14 cellular contexts compared by ENCODE assay signal in the genomic region with DNA sequence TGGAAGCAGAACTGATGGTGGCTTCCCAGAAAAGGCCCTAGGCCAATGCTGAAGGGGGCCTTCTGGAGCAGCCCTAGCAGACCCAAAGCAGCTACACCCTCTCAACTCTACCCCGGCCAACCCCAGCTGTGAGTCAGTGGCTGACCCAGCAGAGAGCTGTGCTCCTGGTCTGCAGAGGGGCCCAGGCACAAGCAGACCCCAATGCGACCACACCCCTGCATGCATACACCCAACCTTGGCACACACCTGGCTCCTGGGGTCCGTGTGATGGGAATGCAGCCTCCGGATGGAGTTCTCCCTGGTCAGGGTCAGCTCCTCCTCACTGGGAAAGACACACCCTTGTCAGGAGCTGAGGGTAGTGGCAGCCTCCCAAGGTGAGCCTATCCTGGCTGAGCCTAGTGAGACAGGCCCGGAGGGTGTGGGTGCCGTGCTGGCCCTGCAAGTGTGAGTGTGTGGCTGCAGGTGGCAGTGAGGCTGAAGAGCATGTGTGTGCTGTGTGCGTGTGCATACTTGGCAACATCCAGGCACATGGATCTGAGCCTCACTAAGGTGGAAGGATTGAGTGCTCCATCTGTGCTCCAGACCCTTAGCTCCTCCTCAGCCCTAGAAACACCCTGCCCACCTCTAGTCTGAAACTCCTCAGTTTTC. TPM values are rescaled to one million over a fixed set of nuclear protein-coding genes. Genes with fewer than 3 reads are reported as not detected.
DNase-seq lines count a peak whose midpoint lies in the region; FAIRE-seq and TF ChIP-seq lines count a peak whose summit lies in the region.
"Had no signal": no experiment of that assay in that cellular context is flagged by ENCODE, and none has a peak within 500 bp of the region (broad histone marks: within the 10 kb centered on the region; RNA-seq: fewer than 3 reads in every experiment).

No MANE protein-coding gene starts in this region.

- H3K27ac ChIP-seq in Karpas-422 (ENCODE audit: low read length) (no peak overlapping the region), mammary epithelial cell (ENCODE audit: insufficient read depth, low read depth, low read length) (peak overlapping the region; percentile 86), small intestine (ENCODE audit: low read depth in 1 of 2, low read length in 1 of 2) (no peak overlapping the region)
- H3K27ac ChIP-seq: gastrocnemius medialis, thyroid gland had no signal

- H3K27ac Mint-ChIP-seq in CD14-positive monocyte: peak overlapping the region in 1 of 7 donors; percentile 76

- dilution Hi-C loops in mammary epithelial cell (cut with HindIII; ENCODE audit: low sequenced_read_pairs): no loop called here

- intact Hi-C loops in mammary epithelial cell (cut with micrococcal nuclease) (loop anchor here (1.0 to 2.0 kb wide), 2 partner anchors 42 to 65 kb away; no protein-coding TSS in a partner anchor), CD14-positive monocyte (cut with micrococcal nuclease) (loop anchor here in 1 of 2 donors (5.0 kb wide), 1 partner anchor 59 kb away; a partner anchor contains a TSS)

- H3K4me2 ChIP-seq in Karpas-422 (ENCODE audit: low read depth, low read length, poor library complexity, severe bottlenecking) (no peak overlapping the region), mammary epithelial cell (ENCODE audit: insufficient read depth, low read depth, low read length) (peak overlapping the region; percentile 85)

- TF ChIP-seq CTCF in mammary epithelial cell (conservative IDR thresholded peaks at IDR 0.05 in 1 of 2, IDR thresholded peaks at IDR 0.05 in 1 of 2; ENCODE audit: extremely low read depth in 1 of 2, insufficient read depth in 1 of 2, low read depth in 1 of 2, low read length in 2 of 2) (peak; percentile 10 to 59), CD14-positive monocyte (IDR thresholded peaks at IDR 0.05) (no peak)

- CTCF ChIA-PET in mammary epithelial cell (lab: Charles Lee; ENCODE audit: low non-redundant PET): no interaction called here

- H3K9me3 Mint-ChIP-seq in CD14-positive monocyte: peaks cover 0 to 2% (median 0%) of the 10 kb centered on the region in 7 donors

- H3K79me2 ChIP-seq in Karpas-422 (ENCODE audit: low read length) (peaks cover 14% of the 10 kb centered on the region), mammary epithelial cell (ENCODE audit: insufficient read depth, low read length) (no peaks in the 10 kb centered on the region)

- no peaks in the 10 kb centered on the region for H3K9me2 ChIP-seq in Karpas-422 (replicated peaks; ENCODE audit: insufficient read depth, low read length)

- H2AFZ ChIP-seq in Karpas-422 (ENCODE audit: low read length) (no peak overlapping the region), mammary epithelial cell (ENCODE audit: low read depth, low read length) (no peak overlapping the region)

- WGBS in mammary epithelial cell (ENCODE audit: low coverage, missing lambda C conversion rate): 36% methylated on average over 6 of the region's 7 CpGs
- WGBS in small intestine, 3 donors: 37 to 62% (median 48%) methylated on average over 7 of the region's 7 CpGs

- no TSS peak for BruUV-seq in mammary epithelial cell (replicated peaks; lab: Mats Ljungman, UMichigan)

- DNase-seq in Karpas-422 (peak; percentile 52), mammary epithelial cell (peak; percentile 73), small intestine (peak; percentile 64), CD14-positive monocyte (ENCODE audit: low spot score) (no peak), Kasumi-1 (lab: John Stamatoyannopoulos, UW) (no peak)
- no peak for DNase-seq in activated CD4-positive, CD25-positive, alpha-beta regulatory T cell treated with anti-CD3 and anti-CD28 coated beads, Interleukin-2, amount 50 U/mL, for 72 hours
- DNase-seq: amniotic stem cell; dermis blood vessel endothelial cell; gastrocnemius medialis; naive thymus-derived CD4-positive, alpha-beta T cell; NCI-H345; thyroid gland had no signal

- H4K20me1 ChIP-seq in Karpas-422 (ENCODE audit: insufficient read depth, low read depth, low read length): no peaks in the 10 kb centered on the region; the same call in 1 of the 2 replicates
- H4K20me1 ChIP-seq in mammary epithelial cell (ENCODE audit: insufficient read depth, low read length): no peaks in the 10 kb centered on the region

- no peak overlapping the region for H3K9ac ChIP-seq in Karpas-422 (ENCODE audit: low read length)
- H3K9ac ChIP-seq in mammary epithelial cell (ENCODE audit: insufficient read depth, low read length): no peak overlapping the region

- no peak overlapping the region for H3K4me3 Mint-ChIP-seq in CD14-positive monocyte
- H3K4me3 Mint-ChIP-seq: naive thymus-derived CD4-positive, alpha-beta T cell had no signal

- no peaks in the 10 kb centered on the region for H3K36me3 ChIP-seq in Karpas-422 (ENCODE audit: insufficient read depth, low read length)
- H3K36me3 ChIP-seq in mammary epithelial cell (ENCODE audit: insufficient read depth, low read length): no peaks in the 10 kb centered on the region
- no peaks in the 10 kb centered on the region for H3K36me3 ChIP-seq in small intestine (ENCODE audit: control insufficient read depth in 2 of 2, insufficient read depth in 2 of 2, low read length in 2 of 2)
- H3K36me3 ChIP-seq: gastrocnemius medialis, thyroid gland had no signal

- no peak overlapping the region for H3K4me3 ChIP-seq in Karpas-422 (ENCODE audit: low read length)
- peak overlapping the region in 1 of 3 experiments; percentile 52 for H3K4me3 ChIP-seq in mammary epithelial cell (replicated peaks in 1 of 3; ENCODE audit: insufficient read depth in 1 of 3, low read depth in 2 of 3, low read length in 3 of 3)
- H3K4me3 ChIP-seq in small intestine (ENCODE audit: low read depth in 1 of 2, low read length in 2 of 2): no peak overlapping the region
- H3K4me3 ChIP-seq: gastrocnemius medialis, thyroid gland had no signal

- H3K9me3 ChIP-seq in Karpas-422 (ENCODE audit: low read length): no peaks in the 10 kb centered on the region
- no peaks in the 10 kb centered on the region for H3K9me3 ChIP-seq in mammary epithelial cell (replicated peaks; ENCODE audit: insufficient read depth, low read length)
- no peaks in the 10 kb centered on the region for H3K9me3 ChIP-seq in small intestine (ENCODE audit: control insufficient read depth, low read depth)
- H3K9me3 ChIP-seq: Caco-2, gastrocnemius medialis, thyroid gland had no signal

- H3K27me3 ChIP-seq in Karpas-422 (ENCODE audit: low read length): no peaks in the 10 kb centered on the region
- no peaks in the 10 kb centered on the region for H3K27me3 ChIP-seq in mammary epithelial cell (ENCODE audit: insufficient read depth, low read length)
- no peaks in the 10 kb centered on the region for H3K27me3 ChIP-seq in small intestine (ENCODE audit: control insufficient read depth in 2 of 2, insufficient read depth in 2 of 2, low read length in 2 of 2)
- H3K27me3 ChIP-seq: gastrocnemius medialis, thyroid gland had no signal

- in situ Hi-C loops in mammary epithelial cell (cut with MboI; ENCODE audit: low sequenced_read_pairs in 2 of 2): no loop called here

- FAIRE-seq in small intestine (lab: Jason Lieb, UNC): no peak

- H3K4me1 Mint-ChIP-seq in CD14-positive monocyte: peaks cover 28% of the 10 kb centered on the region

- H3K4me1 ChIP-seq in Karpas-422 (ENCODE audit: low read length) (peaks cover 13% of the 10 kb centered on the region), mammary epithelial cell (ENCODE audit: insufficient read depth, low read length) (peaks cover 45% of the 10 kb centered on the region), small intestine (ENCODE audit: control insufficient read depth in 2 of 2, insufficient read depth in 1 of 2, low read depth in 1 of 2, low read length in 1 of 2) (no peaks in the 10 kb centered on the region)
- H3K4me1 ChIP-seq: Caco-2, gastrocnemius medialis, thyroid gland had no signal

- H3K27me3 Mint-ChIP-seq in CD14-positive monocyte (ENCODE audit: low read depth in 3 of 3): peaks cover 0 to 1% (median 0%) of the 10 kb centered on the region in 3 donors
- H3K27me3 Mint-ChIP-seq: naive thymus-derived CD4-positive, alpha-beta T cell had no signal

- H3K36me3 Mint-ChIP-seq in CD14-positive monocyte: no peaks in the 10 kb centered on the region

RNA-seq across cellular contexts. Expression of a gene that starts 3.9 kb away (rescaled TPM):
- total RNA-seq in Karpas-422 (2014; rRNA removed; shearing (Covaris generic); ENCODE audit: low replicate concordance): 36.5 and 59.6 TPM in 2 replicates
- under 1 TPM; 0.17 to 0.26 TPM for total RNA-seq in mammary epithelial cell
- polyA plus RNA-seq in mammary epithelial cell: 0.03 TPM
- not detected for polyA minus RNA-seq in mammary epithelial cell
- polyA plus RNA-seq in small intestine: 1 to 10 TPM; 2.2 to 5.8 (median 5.4) TPM
- polyA plus RNA-seq in CD14-positive monocyte: 100 to 1,000 TPM; 101 to 140 TPM
- total RNA-seq: Caco-2, dermis blood vessel endothelial cell had no signal

RNA-seq across cellular contexts. Expression of a gene that starts 15.8 kb away (rescaled TPM):
- total RNA-seq in Karpas-422 (2014; rRNA removed; shearing (Covaris generic); ENCODE audit: low replicate concordance): not detected in 2 replicates
- 10 to 100 TPM in 1 of 2 donors, 1 to 10 TPM in 1; 5.6 to 13.2 TPM for total RNA-seq in mammary epithelial cell
- 5.5 TPM for polyA plus RNA-seq in mammary epithelial cell
- 53.4 TPM for polyA minus RNA-seq in mammary epithelial cell
- polyA plus RNA-seq in small intestine: 1 to 10 TPM in 1 of 3 donors, under 1 TPM in 1, not detected in 1; 0.22 to 1.0 TPM
- polyA plus RNA-seq in CD14-positive monocyte: under 1 TPM in 1 of 2 donors, not detected in 1; 0.07 TPM
- total RNA-seq: gastrocnemius medialis; naive thymus-derived CD4-positive, alpha-beta T cell had no signal
- polyA plus RNA-seq: naive thymus-derived CD4-positive, alpha-beta T cell had no signal

RNA-seq across cellular contexts. Expression of a gene that starts 24.6 kb away (rescaled TPM):
- 6.1 and 11.0 TPM in 2 replicates for total RNA-seq in Karpas-422 (2014; rRNA removed; shearing (Covaris generic); ENCODE audit: low replicate concordance)
- total RNA-seq in mammary epithelial cell: 1 to 10 TPM; 3.0 to 3.8 TPM
- polyA plus RNA-seq in mammary epithelial cell: 1.7 TPM
- not detected for polyA minus RNA-seq in mammary epithelial cell
- polyA plus RNA-seq in small intestine: 1 to 10 TPM; 1.8 to 3.8 (median 2.2) TPM
- not detected for polyA plus RNA-seq in CD14-positive monocyte
- total RNA-seq: T-helper 2 cell treated with Interferon-gamma antibody and Interleukin-4, amounts not matched to agents 100 ng/mL and 5 ng/mL, for 36 hours had no signal

RNA-seq across cellular contexts. Expression of a gene that starts 27.8 kb away (rescaled TPM):
- 61.2 and 111 TPM in 2 replicates for total RNA-seq in Karpas-422 (2014; rRNA removed; shearing (Covaris generic); ENCODE audit: low replicate concordance)
- total RNA-seq in mammary epithelial cell: 10 to 100 TPM; 31.8 to 40.7 TPM
- 19.8 TPM for polyA plus RNA-seq in mammary epithelial cell
- polyA minus RNA-seq in mammary epithelial cell: 81.0 TPM
- 100 to 1,000 TPM in 2 of 3 donors, 10 to 100 TPM in 1; 60.1 to 123 (median 109) TPM for polyA plus RNA-seq in small intestine
- polyA plus RNA-seq in CD14-positive monocyte: 10 to 100 TPM in 1 of 2 donors, 1 to 10 TPM in 1; 6.3 to 25.5 TPM

RNA-seq across cellular contexts. Expression of a gene that starts 34.8 kb away (rescaled TPM):
- 16.0 and 32.3 TPM in 2 replicates for total RNA-seq in Karpas-422 (2014; rRNA removed; shearing (Covaris generic); ENCODE audit: low replicate concordance)
- total RNA-seq in mammary epithelial cell: 10 to 100 TPM; 37.6 to 73.7 TPM
- polyA plus RNA-seq in mammary epithelial cell (99.9 TPM), small intestine (100 to 1,000 TPM in 2 of 3 donors, 10 to 100 TPM in 1; 65.8 to 185 (median 115) TPM), CD14-positive monocyte (10 to 100 TPM; 11.8 to 20.3 TPM)
- polyA minus RNA-seq in mammary epithelial cell: 50.9 TPM

Comparison
In these comparisons a context has a peak if more than half of its experiments do, and no peak if none do; other contexts are left out.
1. DNase-seq: peak in Karpas-422 (single experiment), mammary epithelial cell (single experiment) and small intestine (single experiment); none in CD14-positive monocyte (single experiment), Kasumi-1 (0 of 2) and activated CD4-positive, CD25-positive, alpha-beta regulatory T cell treated with anti-CD3 and anti-CD28 coated beads, Interleukin-2, amount 50 U/mL, for 72 hours (single experiment).
2. RNA of a gene that starts 3.9 kb away (polyA plus RNA-seq): 101 to 140 TPM in CD14-positive monocyte; 2.2 to 5.8 TPM in small intestine and 0.03 TPM in mammary epithelial cell (single experiment); every median in the first group is over 10 times any median in the second.